ENCODE assay signal across 23 cellular contexts in the genomic region with DNA sequence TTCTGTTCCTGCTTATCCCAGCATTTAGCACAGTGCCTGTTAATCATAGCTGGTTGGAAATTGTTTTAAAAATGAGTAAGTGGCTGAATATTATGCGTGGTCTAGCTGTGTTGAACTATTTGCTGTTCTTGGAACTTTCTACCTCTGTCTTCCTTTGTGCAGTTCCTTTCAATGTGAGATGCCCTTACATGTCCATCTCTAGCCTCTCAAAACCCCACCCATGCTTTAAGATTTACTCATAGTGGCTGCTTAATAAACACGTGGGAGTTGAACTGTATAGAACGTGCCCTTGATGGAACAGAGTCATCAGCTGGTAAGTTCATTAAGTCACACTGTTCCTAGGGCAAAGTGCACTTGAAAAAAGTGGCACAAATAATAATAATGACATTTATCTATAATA. TPM values are rescaled to one million over a fixed set of nuclear protein-coding genes. Genes with fewer than 3 reads are reported as not detected.
A peak's percentile ranks its signal among the peaks of the same experiment; 100 is the strongest.
DNase-seq lines count a peak whose midpoint lies in the region; ATAC-seq, FAIRE-seq and TF ChIP-seq lines count a peak whose summit lies in the region.
"Had no signal": no experiment of that assay in that cellular context is flagged by ENCODE, and none has a peak within 500 bp of the region (broad histone marks: within the 10 kb centered on the region; RNA-seq: fewer than 3 reads in every experiment).

No MANE protein-coding gene starts in this region.

- H3K9me3 ChIP-seq in RWPE2 (ENCODE audit: severe bottlenecking) (no peaks in the 10 kb centered on the region), BE2C (no peaks in the 10 kb centered on the region)
- H3K9me3 ChIP-seq: adrenal gland, BLaER1, sigmoid colon, upper lobe of right lung had no signal

- H3K4me1 Mint-ChIP-seq in HFFc6 (ENCODE audit: low read depth) (peaks cover 20% of the 10 kb centered on the region), osteocyte (ENCODE audit: unreplicated experiment) (peaks cover 15% of the 10 kb centered on the region)
- H3K4me1 Mint-ChIP-seq: naive thymus-derived CD8-positive, alpha-beta T cell had no signal

- ATAC-seq in RWPE2 (ENCODE audit: low read depth) = peak; percentile 91
- ATAC-seq in esophagus mucosa = peak; percentile 86
- no peak for ATAC-seq in GM21381 (IDR thresholded peaks at IDR 0.05; ENCODE audit: unreplicated experiment)
- ATAC-seq: naive thymus-derived CD8-positive, alpha-beta T cell had no signal

- peaks cover 16% of the 10 kb centered on the region for H3K4me1 ChIP-seq in RWPE2 (ENCODE audit: insufficient read depth, poor library complexity, severe bottlenecking)
- H3K4me1 ChIP-seq in BE2C = no peaks in the 10 kb centered on the region
- H3K4me1 ChIP-seq: adrenal gland, upper lobe of right lung had no signal

- no peaks in the 10 kb centered on the region for H3K9me3 Mint-ChIP-seq in HFFc6
- H3K9me3 Mint-ChIP-seq in osteocyte (ENCODE audit: unreplicated experiment) = no peaks in the 10 kb centered on the region
- H3K9me3 Mint-ChIP-seq: immature natural killer cell; naive thymus-derived CD8-positive, alpha-beta T cell; stimulated activated naive CD8-positive, alpha-beta T cell treated with anti-CD3 and anti-CD28 coated beads, Interleukin-15, Interleukin-2, amounts not matched to agents 100 ng/mL and 50 ng/mL, for 24 hours had no signal

- peaks cover 2% of the 10 kb centered on the region for H3K27me3 Mint-ChIP-seq in HFFc6 (ENCODE audit: insufficient read depth)
- H3K27me3 Mint-ChIP-seq in osteocyte (ENCODE audit: unreplicated experiment) = no peaks in the 10 kb centered on the region

- H3K36me3 ChIP-seq in RWPE2 (ENCODE audit: low read depth) (no peaks in the 10 kb centered on the region), BE2C (no peaks in the 10 kb centered on the region)
- H3K36me3 ChIP-seq: adrenal gland, BLaER1, sigmoid colon, upper lobe of right lung had no signal

- TF ChIP-seq CTCF in HFFc6 (IDR thresholded peaks at IDR 0.05) (no peak), RWPE2 (IDR thresholded peaks at IDR 0.05; ENCODE audit: poor library complexity, severe bottlenecking) (no peak), osteocyte (IDR thresholded peaks at IDR 0.05) (no peak), BE2C (IDR thresholded peaks at IDR 0.05; ENCODE audit: low read depth, low read length) (no peak)

- FAIRE-seq in RCC 7860 (lab: Jason Lieb, UNC) = no peak

- H3K4me3 Mint-ChIP-seq in HFFc6 (no peak overlapping the region), osteocyte (ENCODE audit: unreplicated experiment) (no peak overlapping the region)
- H3K4me3 Mint-ChIP-seq: immature natural killer cell; naive thymus-derived CD8-positive, alpha-beta T cell; stimulated activated naive CD8-positive, alpha-beta T cell treated with anti-CD3 and anti-CD28 coated beads, Interleukin-15, Interleukin-2, amounts not matched to agents 100 ng/mL and 50 ng/mL, for 24 hours had no signal

- H3K27me3 ChIP-seq in RWPE2 (ENCODE audit: insufficient read depth, poor library complexity, severe bottlenecking) (no peaks in the 10 kb centered on the region), BE2C (no peaks in the 10 kb centered on the region)
- H3K27me3 ChIP-seq: adrenal gland, BLaER1, sigmoid colon, upper lobe of right lung had no signal

- H3K27ac Mint-ChIP-seq in HFFc6 (peak overlapping the region; percentile 7; the same call in 1 of the 2 replicates), osteocyte (ENCODE audit: unreplicated experiment) (peak overlapping the region; percentile 64)
- H3K27ac Mint-ChIP-seq: immature natural killer cell; stimulated activated naive CD8-positive, alpha-beta T cell treated with anti-CD3 and anti-CD28 coated beads, Interleukin-15, Interleukin-2, amounts not matched to agents 100 ng/mL and 50 ng/mL, for 24 hours had no signal

- H3K36me3 Mint-ChIP-seq in HFFc6 (ENCODE audit: low read depth) (no peaks in the 10 kb centered on the region), osteocyte (ENCODE audit: unreplicated experiment) (no peaks in the 10 kb centered on the region)
- H3K36me3 Mint-ChIP-seq: immature natural killer cell; naive thymus-derived CD8-positive, alpha-beta T cell had no signal

- DNase-seq in HFFc6 (peak; percentile 13), RWPE2 (ENCODE audit: low spot score) (no peak), osteocyte (ENCODE audit: extremely low spot score, unreplicated experiment) (no peak), BE2C (no peak), RCC 7860 (ENCODE audit: low spot score) (no peak)
- DNase-seq: activated CD4-positive, alpha-beta T cell treated with anti-CD3 and anti-CD28 coated beads for 1 hour; adrenal gland; caudate nucleus; GDM1; immature natural killer cell; naive thymus-derived CD8-positive, alpha-beta T cell; NCI-H1694; NK-92 treated with Interleukin-12 subunit alpha and Interleukin-12 subunit beta, amount 100 ng/mL, for 24 hours; posterior cingulate gyrus; sigmoid colon; stimulated activated CD4-positive, alpha-beta T cell treated with anti-CD3 and anti-CD28 coated beads, Interleukin-1b, Interleukin-23, amount 100 ng/mL, for 48 hours; upper lobe of right lung had no signal

- peak overlapping the region; percentile 51 for H3K27ac ChIP-seq in RWPE2 (ENCODE audit: poor library complexity, severe bottlenecking)
- H3K27ac ChIP-seq: adrenal gland, BLaER1, sigmoid colon, upper lobe of right lung had no signal

- H3K4me3 ChIP-seq in RWPE2 (ENCODE audit: severe bottlenecking) = no peak overlapping the region
- no peak overlapping the region for H3K4me3 ChIP-seq in BE2C (ENCODE audit: low read depth, low read length)
- H3K4me3 ChIP-seq: adrenal gland, BLaER1, sigmoid colon, upper lobe of right lung had no signal

RNA-seq across cellular contexts. Expression of a gene that starts 34.5 kb away (rescaled TPM):
- not detected for total RNA-seq in HFFc6 (2021; fragmentation: NEBNext Ultra II Directional; extraction: Animal tissue kit (Norgen Biotek cat#: 25700))
- total RNA-seq in esophagus mucosa (not detected), osteocyte (not detected in 2 replicates)
- not detected for polyA plus RNA-seq in BE2C (2012; ENCODE audit: insufficient read depth, insufficient read length, low read depth)
- total RNA-seq: adrenal gland; lung microvascular endothelial cell; naive thymus-derived CD8-positive, alpha-beta T cell; RPMI7951; sigmoid colon; upper lobe of right lung had no signal
- polyA plus RNA-seq: adrenal gland; immature natural killer cell; naive thymus-derived CD8-positive, alpha-beta T cell had no signal
